In genomic region chr17:9499041-9499440, GRCh38 we compare ENCODE assay signal across 24 cellular contexts.
DNase-seq lines count a peak whose midpoint lies in the region; ATAC-seq, FAIRE-seq and TF ChIP-seq lines count a peak whose summit lies in the region.
"Had no signal": no experiment of that assay in that cellular context is flagged by ENCODE, and none has a peak within 500 bp of the region (broad histone marks: within the 10 kb centered on the region; RNA-seq: fewer than 3 reads in every experiment).

No MANE protein-coding gene starts in this region.

- H3K9me3 Mint-ChIP-seq in natural killer cell = no peaks in the 10 kb centered on the region
- no peaks in the 10 kb centered on the region for H3K9me3 Mint-ChIP-seq in natural killer cell treated with Interleukin-12 subunit alpha and Interleukin-12 subunit beta and Interleukin-15 and Interleukin-18, amount 100 ng/mL, for 72 hours
- H3K9me3 Mint-ChIP-seq: CD4-positive, alpha-beta T cell; CD8-positive, alpha-beta T cell had no signal

- no peaks in the 10 kb centered on the region for H3K79me1 ChIP-seq in H1 (ENCODE audit: low read depth, low read length)

- no peaks in the 10 kb centered on the region for H4K20me1 ChIP-seq in H1 (replicated peaks in 1 of 2; ENCODE audit: control insufficient read depth in 1 of 2, insufficient read depth in 2 of 2, low read length in 2 of 2)
- H4K20me1 ChIP-seq: BLaER1 treated with 17β-estradiol and CSF1 and Interleukin-3, amounts not matched to agents 10 nM and 100 nM had no signal

- no peaks in the 10 kb centered on the region for H3K4me1 ChIP-seq in H1 (replicated peaks in 1 of 4; ENCODE audit: control insufficient read depth in 3 of 4, insufficient read depth in 4 of 4, low read length in 3 of 4)
- H3K4me1 ChIP-seq: A549, Caco-2 had no signal

- no peaks in the 10 kb centered on the region for H3K23me2 ChIP-seq in H1 (ENCODE audit: low read depth, low read length)

- TF ChIP-seq RAD21 in H1 (IDR thresholded peaks at IDR 0.05 in 1 of 2, conservative IDR thresholded peaks at IDR 0.05 in 1 of 2; ENCODE audit: low read depth in 2 of 2, low read length in 2 of 2) = no peak

- ATAC-seq in natural killer cell (no peak), HG02571 (IDR thresholded peaks at IDR 0.05; ENCODE audit: unreplicated experiment) (no peak)
- ATAC-seq in natural killer cell treated with Interleukin-12 subunit alpha and Interleukin-12 subunit beta and Interleukin-15 and Interleukin-18, amount 100 ng/mL, for 72 hours = no peak
- ATAC-seq: A549; CD8-positive, alpha-beta T cell; GM12878 had no signal

- no peak overlapping the region for H3K4ac ChIP-seq in H1 (replicated peaks; ENCODE audit: insufficient read length, low read depth, low read length)

- no peak overlapping the region for H3K18ac ChIP-seq in H1 (ENCODE audit: extremely low read depth, low read length)

- H3K9ac ChIP-seq in H1 (replicated peaks in 1 of 4; ENCODE audit: extremely low read depth in 1 of 4, low read depth in 3 of 4, low read length in 3 of 4) = no peak overlapping the region
- H3K9ac ChIP-seq: BLaER1 treated with 17β-estradiol and CSF1 and Interleukin-3, amounts not matched to agents 10 nM and 100 nM had no signal

- no peak for FAIRE-seq in H1 (lab: Jason Lieb, UNC)
- FAIRE-seq: A549, D721Med, GM12878, GM12892, GM18507 had no signal

- H2AK5ac ChIP-seq in H1 (ENCODE audit: low read depth, low read length) = no peak overlapping the region

- peak overlapping the region; percentile 7 for H3K23ac ChIP-seq in H1 (ENCODE audit: insufficient read length)

- in situ Hi-C loops in astrocyte of the spinal cord (cut with HindIII; ENCODE audit: low sequenced_read_pairs) = no loop called here

- no peak overlapping the region for H2BK5ac ChIP-seq in H1 (ENCODE audit: low read depth, low read length)

- no peaks in the 10 kb centered on the region for H3K79me2 ChIP-seq in H1 (ENCODE audit: control insufficient read depth in 1 of 2, insufficient read depth in 2 of 2, low read length in 2 of 2)

- DNase-seq in natural killer cell (no peak), astrocyte of the spinal cord (ENCODE audit: low read depth, low spot score) (peak; percentile 29), H1 (ENCODE audit: low read depth in 1 of 2, low spot score in 2 of 2) (no peak), HPDE6-E6E7 (ENCODE audit: extremely low spot score) (no peak), iPS-NIHi7 (ENCODE audit: extremely low spot score) (no peak)
- DNase-seq in natural killer cell treated with Interleukin-12 subunit alpha and Interleukin-12 subunit beta and Interleukin-15 and Interleukin-18, amount 100 ng/mL, for 72 hours (ENCODE audit: low spot score) = no peak
- DNase-seq: AML-193; Caco-2; Calu3; CD4-positive, alpha-beta T cell; CD8-positive, alpha-beta T cell; DMS79 treated with DMSO at 0.1 percent for 48 hours; EL; GDM1 had no signal

- no peak for TF ChIP-seq POLR2A in H1 (IDR thresholded peaks at IDR 0.05; ENCODE audit: control extremely low read depth in 1 of 2, low read depth in 2 of 2, low read length in 2 of 2)

- intact Hi-C loops in natural killer cell (cut with micrococcal nuclease) = no loop called here

- H3K4me1 Mint-ChIP-seq in natural killer cell = peaks cover 20 to 29% of the 10 kb centered on the region in 2 donors
- H3K4me1 Mint-ChIP-seq in natural killer cell treated with Interleukin-12 subunit alpha and Interleukin-12 subunit beta and Interleukin-15 and Interleukin-18, amount 100 ng/mL, for 72 hours (ENCODE audit: low read depth in 2 of 2) = peaks cover 12 to 18% of the 10 kb centered on the region in 2 donors
- H3K4me1 Mint-ChIP-seq: B cell had no signal

- H3K27ac ChIP-seq in H1 (ENCODE audit: low read depth, low read length) = no peak overlapping the region
- H3K27ac ChIP-seq: 22Rv1; A549; BLaER1 treated with 17β-estradiol and CSF1 and Interleukin-3, amounts not matched to agents 10 nM and 100 nM; C4-2B had no signal

- TF ChIP-seq EP300 in H1 (IDR thresholded peaks at IDR 0.05; ENCODE audit: borderline replicate concordance in 1 of 2, low read depth in 2 of 2, low read length in 2 of 2) = no peak

- no peaks in the 10 kb centered on the region for H3K27me3 Mint-ChIP-seq in natural killer cell (ENCODE audit: low read depth in 2 of 2)
- H3K27me3 Mint-ChIP-seq in natural killer cell treated with Interleukin-12 subunit alpha and Interleukin-12 subunit beta and Interleukin-15 and Interleukin-18, amount 100 ng/mL, for 72 hours = no peaks in the 10 kb centered on the region
- H3K27me3 Mint-ChIP-seq: B cell; CD4-positive, alpha-beta T cell had no signal

- no peak overlapping the region for H2BK15ac ChIP-seq in H1 (ENCODE audit: low read length)

- H3K27me3 ChIP-seq in H1 (replicated peaks in 1 of 4; ENCODE audit: control insufficient read depth in 3 of 4, extremely low read depth in 1 of 4, insufficient read depth in 3 of 4, low read length in 3 of 4) = no peaks in the 10 kb centered on the region
- H3K27me3 ChIP-seq: BLaER1 treated with 17β-estradiol and CSF1 and Interleukin-3, amounts not matched to agents 10 nM and 100 nM had no signal

- no peak overlapping the region for H3K4me3 Mint-ChIP-seq in natural killer cell
- H3K4me3 Mint-ChIP-seq in natural killer cell treated with Interleukin-12 subunit alpha and Interleukin-12 subunit beta and Interleukin-15 and Interleukin-18, amount 100 ng/mL, for 72 hours = no peak overlapping the region
- H3K4me3 Mint-ChIP-seq: B cell; CD4-positive, alpha-beta T cell; CD8-positive, alpha-beta T cell had no signal

- no peaks in the 10 kb centered on the region for H3K36me3 ChIP-seq in H1 (ENCODE audit: control insufficient read depth in 2 of 4, insufficient read depth in 4 of 4, low read length in 3 of 4)

- no peaks in the 10 kb centered on the region for H3K36me3 Mint-ChIP-seq in natural killer cell
- H3K36me3 Mint-ChIP-seq in natural killer cell treated with Interleukin-12 subunit alpha and Interleukin-12 subunit beta and Interleukin-15 and Interleukin-18, amount 100 ng/mL, for 72 hours = no peaks in the 10 kb centered on the region

- POLR2A ChIA-PET in H1 (lab: Charles Lee; ENCODE audit: partially characterized antibody) = no interaction called here

- CTCF ChIA-PET in H1 (lab: Charles Lee; ENCODE audit: partially characterized antibody) = interaction anchor here (1.4 kb wide), 1 partner anchor 12 kb away, joined by 3 read pairs; no protein-coding TSS in a partner anchor

- H2AFZ ChIP-seq in H1 (ENCODE audit: low read length) = no peak overlapping the region

- no peak overlapping the region for H3K4me3 ChIP-seq in astrocyte of the spinal cord (ENCODE audit: low read depth, low read length)
- H3K4me3 ChIP-seq in H1 (ENCODE audit: extremely low read depth in 1 of 4, insufficient read depth in 2 of 4, low read depth in 3 of 4, low read length in 4 of 4) = no peak overlapping the region
- H3K4me3 ChIP-seq: A549; BLaER1 treated with 17β-estradiol and CSF1 and Interleukin-3, amounts not matched to agents 10 nM and 100 nM; GM12878 had no signal

- H2BK12ac ChIP-seq in H1 (ENCODE audit: low read depth, low read length) = no peak overlapping the region

- H4K5ac ChIP-seq in H1 (ENCODE audit: insufficient read length, low read depth, low read length) = no peak overlapping the region

- no peak overlapping the region for H4K8ac ChIP-seq in H1 (ENCODE audit: extremely low read depth, insufficient read depth, low read length)

- 93% methylated on average over 5 of the region's 5 CpGs; no CpG with 5 or more reads in 1 of the 2 experiments for WGBS in H1 (ENCODE audit: extremely low coverage in 1 of 2, insufficient coverage in 1 of 2, insufficient read length in 1 of 2, insufficient replicate concordance in 2 of 2, low coverage in 1 of 2, low lambda C conversion rate in 2 of 2, missing lambda C conversion rate in 1 of 2), 2 experiments

- H2BK120ac ChIP-seq in H1 (replicated peaks; ENCODE audit: low read depth, low read length) = no peak overlapping the region

- H3K56ac ChIP-seq in H1 (replicated peaks; ENCODE audit: insufficient read length, low read depth, low read length) = no peak overlapping the region

- TF ChIP-seq CTCF in natural killer cell (IDR thresholded peaks at IDR 0.05) (no peak), astrocyte of the spinal cord (IDR thresholded peaks at IDR 0.05; ENCODE audit: low read depth, low read length) (no peak), H1 (IDR thresholded peaks at IDR 0.05; ENCODE audit: control extremely low read depth in 1 of 3, insufficient read depth in 1 of 3, low read depth in 1 of 3, low read length in 3 of 3) (no peak)

- no peaks in the 10 kb centered on the region for H3K9me3 ChIP-seq in H1 (ENCODE audit: insufficient read depth in 2 of 2, low read depth in 1 of 2, low read length in 1 of 2)
- H3K9me3 ChIP-seq: A549; BLaER1 treated with 17β-estradiol and CSF1 and Interleukin-3, amounts not matched to agents 10 nM and 100 nM; Caco-2 had no signal

- no peak overlapping the region for H4K91ac ChIP-seq in H1 (replicated peaks; ENCODE audit: insufficient read length, low read length)

- H3K27ac Mint-ChIP-seq in natural killer cell = peak overlapping the region; percentile 65 to 78
- H3K27ac Mint-ChIP-seq in natural killer cell treated with Interleukin-12 subunit alpha and Interleukin-12 subunit beta and Interleukin-15 and Interleukin-18, amount 100 ng/mL, for 72 hours = peak overlapping the region in 1 of 2 donors; percentile 81
- H3K27ac Mint-ChIP-seq: B cell; CD4-positive, alpha-beta T cell; CD8-positive, alpha-beta T cell had no signal

- no peak overlapping the region for H2BK20ac ChIP-seq in H1 (ENCODE audit: low read length)

- no peak overlapping the region for H3K4me2 ChIP-seq in H1 (ENCODE audit: insufficient read depth in 1 of 2, low read depth in 2 of 2, low read length in 2 of 2)
- H3K4me2 ChIP-seq: A549; BLaER1 treated with 17β-estradiol and CSF1 and Interleukin-3, amounts not matched to agents 10 nM and 100 nM had no signal

- H3K14ac ChIP-seq in H1 (ENCODE audit: insufficient read length) = no peak overlapping the region

TF ChIP-seq in H1, 55 proteins besides CTCF, POLR2A, EP300 and RAD21 (continues in another document):
- TF ChIP-seq USF2 (IDR thresholded peaks at IDR 0.05; ENCODE audit: low read length) (no peak), RFX5 (IDR thresholded peaks at IDR 0.05; ENCODE audit: borderline replicate concordance, low read depth, low read length) (no peak), SRF (IDR thresholded peaks at IDR 0.05; ENCODE audit: low read depth, low read length) (no peak), EGR1 (IDR thresholded peaks at IDR 0.05; ENCODE audit: borderline replicate concordance, low read depth, low read length) (no peak), KDM5A (IDR thresholded peaks at IDR 0.05; ENCODE audit: low read length) (no peak), YY1 (IDR thresholded peaks at IDR 0.05; ENCODE audit: low read depth, low read length) (no peak), CHD2 (IDR thresholded peaks at IDR 0.05; ENCODE audit: low read length) (no peak), FOSL1 (IDR thresholded peaks at IDR 0.05; ENCODE audit: insufficient read depth, low read depth, low read length) (no peak)
